In genomic region chrX:109830157-109830703, GRCh38 we compare ENCODE assay signal across 15 cellular contexts.
DNase-seq lines count a peak whose midpoint lies in the region; ATAC-seq, FAIRE-seq and TF ChIP-seq lines count a peak whose summit lies in the region.
"Had no signal": no experiment of that assay in that cellular context is flagged by ENCODE, and none has a peak within 500 bp of the region (broad histone marks: within the 10 kb centered on the region; RNA-seq: fewer than 3 reads in every experiment).

No MANE protein-coding gene starts in this region.

- peak overlapping the region; percentile 96 for H3K27ac ChIP-seq in HepG2 (ENCODE audit: extremely low read length, insufficient read depth, low read length)

- peaks cover 73% of the 10 kb centered on the region for H3K4me1 ChIP-seq in HepG2 (ENCODE audit: insufficient read depth, low read length)

- intact Hi-C loops in HepG2 (cut with micrococcal nuclease; ENCODE audit: unreplicated experiment), result loop anchor here (5.0 kb wide), 1 partner anchor 88 kb away; no protein-coding TSS in a partner anchor

- no peaks in the 10 kb centered on the region for H3K9me3 ChIP-seq in HepG2 (ENCODE audit: low read length)

- no peaks in the 10 kb centered on the region for H3K36me3 ChIP-seq in HepG2 (replicated peaks in 1 of 2; ENCODE audit: control insufficient read depth in 1 of 2, insufficient read depth in 2 of 2, low read length in 2 of 2)

- TF ChIP-seq CTCF in HepG2 (CRISPR knock-in tag; IDR thresholded peaks at IDR 0.05), result no peak

- peak overlapping the region; percentile 73 for H3K4me2 ChIP-seq in HepG2 (ENCODE audit: low read depth, low read length)

- ATAC-seq in GM18505 (IDR thresholded peaks at IDR 0.05; ENCODE audit: unreplicated experiment) (peak; percentile 24), GM21737 (IDR thresholded peaks at IDR 0.05; ENCODE audit: unreplicated experiment) (peak; percentile 32), HG03442 (IDR thresholded peaks at IDR 0.05; ENCODE audit: unreplicated experiment) (peak; percentile 25), HepG2 (peak; percentile 77), GM18868 (IDR thresholded peaks at IDR 0.05; ENCODE audit: unreplicated experiment) (no peak)

- H3K9ac ChIP-seq in HepG2 (ENCODE audit: insufficient read depth, low read depth, low read length), result peak overlapping the region; percentile 69

- no peak for FAIRE-seq in HepG2 (lab: Jason Lieb, UNC)

- peaks cover 2% of the 10 kb centered on the region for H3K79me2 ChIP-seq in HepG2 (ENCODE audit: insufficient read depth, low read length)

- TF ChIP-seq EP300 in HepG2 (IDR thresholded peaks at IDR 0.05; ENCODE audit: low read depth in 2 of 2, low read length in 2 of 2), result no peak
- TF ChIP-seq EP300 in HepG2 (CRISPR knock-in tag; IDR thresholded peaks at IDR 0.05; ENCODE audit: borderline replicate concordance), result no peak

- no peak for TF ChIP-seq RAD21 in HepG2 (CRISPR knock-in tag; IDR thresholded peaks at IDR 0.05)

- CTCF ChIA-PET in HepG2 (lab: Yijun Ruan, JAX; ENCODE audit: low intra/inter-chr PET ratio, low total read pairs), result no interaction called here

- no TSS peak for BruUV-seq in HepG2 (replicated peaks; lab: Mats Ljungman, UMichigan)

- no peaks in the 10 kb centered on the region for H3K27me3 ChIP-seq in HepG2 (ENCODE audit: control insufficient read depth in 1 of 2, insufficient read depth in 2 of 2, low read length in 2 of 2)

- DNase-seq in HepG2 (ENCODE audit: low spot score) (peak; percentile 52), SIG-M5 (lab: John Stamatoyannopoulos, UW) (no peak), GOT3 (lab: John Stamatoyannopoulos, UW) (no peak), NCI-H2081 treated with DMSO at 0.1 percent for 48 hours (lab: John Stamatoyannopoulos, UW) (no peak)
- DNase-seq: activated CD4-positive, alpha-beta T cell treated with anti-CD3 and anti-CD28 coated beads, Interleukin-2, amount 50 U/mL, for 48 hours; activated gamma-delta T cell; central memory CD4-positive, alpha-beta T cell; DND-41; NCI-H1092 treated with DMSO at 0.1 percent for 48 hours; NCI-H510A treated with DMSO at 0.1 percent for 48 hours; retina had no signal

- H4K20me1 ChIP-seq in HepG2 (ENCODE audit: insufficient read depth, low read length), result no peaks in the 10 kb centered on the region

- in situ Hi-C loops in HepG2 (cut with HindIII; ENCODE audit: extremely low pct_ligation_motif_present, low pct_unique_long_range_greater_than_20kb), result no loop called here

- no peak for TF ChIP-seq POLR2A in GM18505 (IDR thresholded peaks at IDR 0.05; ENCODE audit: borderline replicate concordance, extremely low read depth, insufficient read depth, insufficient read length)
- TF ChIP-seq POLR2A in HepG2 (IDR thresholded peaks at IDR 0.05; ENCODE audit: insufficient read depth in 1 of 2, low read depth in 2 of 2, low read length in 2 of 2), result peak; percentile 29 to 42; a peak in 2 of 4 replicates

- WGBS in HepG2 (ENCODE audit: low lambda C conversion rate), result no CpG with 5 or more reads among the region's 3 CpGs

- H2AFZ ChIP-seq in HepG2 (ENCODE audit: low read length), result no peak overlapping the region

- H3K4me3 ChIP-seq in HepG2 (replicated peaks in 1 of 3; ENCODE audit: insufficient read depth in 1 of 3, low read depth in 2 of 3, low read length in 3 of 3), result peak overlapping the region in 1 of 3 experiments; percentile 37; a peak in 1 of 6 replicates

- POLR2A ChIA-PET in HepG2 (lab: Yijun Ruan, JAX), result interaction anchor here (0.7 to 2.0 kb wide), 21 partner anchors 8 to 118 kb away, joined by 3 to 17 read pairs (median 5); partner anchors contain the start of gene ACSL4

TF ChIP-seq in HepG2, 621 proteins besides CTCF, POLR2A, EP300 and RAD21:
- TF ChIP-seq MIXL1 (CRISPR knock-in tag; IDR thresholded peaks at IDR 0.05), result no peak
- peak; percentile 16 for TF ChIP-seq MED8 (CRISPR knock-in tag; IDR thresholded peaks at IDR 0.05; ENCODE audit: insufficient replicate concordance)
- TF ChIP-seq KLF12 (CRISPR knock-in tag; IDR thresholded peaks at IDR 0.05; ENCODE audit: borderline replicate concordance), result no peak
- TF ChIP-seq ZNF83 (CRISPR knock-in tag; IDR thresholded peaks at IDR 0.05; ENCODE audit: borderline replicate concordance), result no peak
- TF ChIP-seq TIGD3 (CRISPR knock-in tag; IDR thresholded peaks at IDR 0.05; ENCODE audit: borderline replicate concordance), result no peak
- TF ChIP-seq POLR2AphosphoS5 (IDR thresholded peaks at IDR 0.05; ENCODE audit: low read depth, low read length), result peak; percentile 64
- TF ChIP-seq ZNF367 (CRISPR knock-in tag; IDR thresholded peaks at IDR 0.05; ENCODE audit: borderline replicate concordance), result no peak
- 0 out of 2 replicates have a peak, but pooled peaks have one; percentile 43 for TF ChIP-seq RBFOX2 (IDR thresholded peaks at IDR 0.05; ENCODE audit: low read depth, low read length)
- peak; percentile 21; the same call in 1 of the 2 replicates for TF ChIP-seq SALL1 (CRISPR knock-in tag; IDR thresholded peaks at IDR 0.05)
- peak; percentile 63 for TF ChIP-seq POLR2G (IDR thresholded peaks at IDR 0.05; ENCODE audit: low read depth, low read length)
- 0 out of 2 replicates have a peak, but pooled peaks have one; percentile 23 for TF ChIP-seq KMT2B (CRISPR knock-in tag; IDR thresholded peaks at IDR 0.05)
- TF ChIP-seq ASH2L (IDR thresholded peaks at IDR 0.05; ENCODE audit: insufficient read length, low read depth, low read length), result peak; percentile 67
- TF ChIP-seq ZNF766 (CRISPR knock-in tag; IDR thresholded peaks at IDR 0.05; ENCODE audit: borderline replicate concordance), result no peak
- 0 out of 2 replicates have a peak, but pooled peaks have one; percentile 46 for TF ChIP-seq DRAP1 (CRISPR knock-in tag; IDR thresholded peaks at IDR 0.05)
- TF ChIP-seq ZBTB25 (CRISPR knock-in tag; IDR thresholded peaks at IDR 0.05), result no peak
- no peak for TF ChIP-seq NR2F2 (IDR thresholded peaks at IDR 0.05; ENCODE audit: borderline replicate concordance, low read depth)
- no peak for TF ChIP-seq PRDM15 (CRISPR knock-in tag; IDR thresholded peaks at IDR 0.05)
